In genomic region chr11:44601471-44602370, GRCh38 we compare ENCODE assay signal across 9 cellular contexts. TPM values are rescaled to one million over a fixed set of nuclear protein-coding genes. Genes with fewer than 3 reads are reported as not detected.
DNase-seq lines count a peak whose midpoint lies in the region; ATAC-seq, FAIRE-seq and TF ChIP-seq lines count a peak whose summit lies in the region.
"Had no signal": no experiment of that assay in that cellular context is flagged by ENCODE, and none has a peak within 500 bp of the region (broad histone marks: within the 10 kb centered on the region; RNA-seq: fewer than 3 reads in every experiment).

No MANE protein-coding gene starts in this region.

- no peak overlapping the region for H2AFZ ChIP-seq in GM23248

- no peak for TF ChIP-seq CTCF in GM06990 (IDR thresholded peaks at IDR 0.05; ENCODE audit: insufficient read depth, low read length, poor library complexity, severe bottlenecking)
- no peak for TF ChIP-seq CTCF in left ventricle myocardium inferior (IDR thresholded peaks at IDR 0.05; ENCODE audit: borderline replicate concordance)

- no peak overlapping the region for H3K4me3 ChIP-seq in GM06990 (replicated peaks; ENCODE audit: low read depth, low read length)
- H3K4me3 ChIP-seq in left ventricle myocardium inferior, result no peak overlapping the region
- no peak overlapping the region for H3K4me3 ChIP-seq in GM23248

- no peak for FAIRE-seq in urothelium cell line (lab: Jason Lieb, UNC)
- FAIRE-seq: G401.6 had no signal

- no peaks in the 10 kb centered on the region for H4K20me1 ChIP-seq in GM23248 (ENCODE audit: insufficient read depth)

- no peak overlapping the region for H3K9ac ChIP-seq in GM23248

- peaks cover 6% of the 10 kb centered on the region; the same call in 1 of the 2 replicates for H3F3A ChIP-seq in GM23248 (ENCODE audit: insufficient read depth)

- H3K4me1 ChIP-seq in left ventricle myocardium inferior (peaks cover 70% of the 10 kb centered on the region), GM23248 (ENCODE audit: insufficient read depth) (no peaks in the 10 kb centered on the region)

- peak overlapping the region; percentile 77 for H3K27ac ChIP-seq in left ventricle myocardium inferior (replicated peaks)
- no peak overlapping the region for H3K27ac ChIP-seq in GM23248

- peaks cover 43% of the 10 kb centered on the region for H3K36me3 ChIP-seq in GM06990 (ENCODE audit: control insufficient read depth, insufficient read depth, low read length)
- peaks cover 19% of the 10 kb centered on the region for H3K36me3 ChIP-seq in left ventricle myocardium inferior
- no peaks in the 10 kb centered on the region for H3K36me3 ChIP-seq in GM23248 (ENCODE audit: low read depth)

- no peaks in the 10 kb centered on the region for H3K27me3 ChIP-seq in GM06990 (replicated peaks; ENCODE audit: control insufficient read depth, insufficient read depth, low read length)
- no peaks in the 10 kb centered on the region for H3K27me3 ChIP-seq in left ventricle myocardium inferior (ENCODE audit: low read depth)
- H3K27me3 ChIP-seq in GM23248 (replicated peaks; ENCODE audit: insufficient read depth), result no peaks in the 10 kb centered on the region

- 77% methylated on average over 14 of the region's 14 CpGs for WGBS in GM23248 (ENCODE audit: low coverage in 1 of 2, low lambda C conversion rate in 2 of 2, missing lambda C conversion rate in 2 of 2), 2 experiments

- in situ Hi-C loops in GM23248 (cut with MboI), result no loop called here

- ATAC-seq in GM19463 (IDR thresholded peaks at IDR 0.05; ENCODE audit: unreplicated experiment) (peak; percentile 43), HG03457 (IDR thresholded peaks at IDR 0.05; ENCODE audit: unreplicated experiment) (peak; percentile 30)

- H3K4me2 ChIP-seq in GM23248 (ENCODE audit: unreplicated experiment), result no peak overlapping the region

- H3K9me3 ChIP-seq in left ventricle myocardium inferior (replicated peaks), result no peaks in the 10 kb centered on the region
- H3K9me3 ChIP-seq in GM23248 (ENCODE audit: low read depth), result no peaks in the 10 kb centered on the region

- H3K9me2 ChIP-seq in GM23248 (ENCODE audit: insufficient read depth), result no peaks in the 10 kb centered on the region

- peak; percentile 69 for DNase-seq in GM06990 (ENCODE audit: extremely low read depth, insufficient read length)
- no peak for DNase-seq in left ventricle myocardium inferior
- DNase-seq in posterior vena cava (ENCODE audit: low spot score), result no peak
- DNase-seq in GM23248, result no peak
- DNase-seq in urothelium cell line (ENCODE audit: low spot score), result no peak
- no peak for DNase-seq in H4 (ENCODE audit: low spot score)

- H3K79me2 ChIP-seq in GM23248 (ENCODE audit: insufficient read depth), result no peaks in the 10 kb centered on the region

- intact Hi-C loops in left ventricle myocardium inferior (cut with micrococcal nuclease), result no loop called here
- intact Hi-C loops in posterior vena cava (cut with DNase I), result loop anchor here in 1 of 2 donors (1.0 kb wide), 1 partner anchor 43 kb away; no protein-coding TSS in a partner anchor

RNA-seq across cellular contexts. Expression of gene CD82, which starts 36.3 kb away (rescaled TPM):
- total RNA-seq in left ventricle myocardium inferior (49.6 TPM), posterior vena cava (10 to 100 TPM; 26.8 to 28.6 TPM)
- 4.8 and 9.9 TPM in 2 replicates for total RNA-seq in GM23248 (2014; rRNA removed; shearing (Covaris generic))
- 6.0 and 8.6 TPM in 2 replicates for polyA plus RNA-seq in GM23248 (2016; fragmentation: Nextera tagmentation; extraction: Ambion mirVana)
- 6.7 and 15.7 TPM in 2 replicates for total RNA-seq in H4 (2014; rRNA removed; shearing (Covaris generic))
